7 cellular contexts compared by ENCODE assay signal in genomic region chr4:15703439-15703838, GRCh38. TPM values are rescaled to one million over a fixed set of nuclear protein-coding genes. Genes with fewer than 3 reads are reported as not detected.
DNase-seq lines count a peak whose midpoint lies in the region; ATAC-seq, FAIRE-seq and TF ChIP-seq lines count a peak whose summit lies in the region.

No MANE protein-coding gene starts in this region.

- no peak for TF ChIP-seq EP300 in suprapubic skin (IDR thresholded peaks at IDR 0.05)

- H3K4me3 ChIP-seq in HUES64 (ENCODE audit: low read length) (peak overlapping the region; percentile 57; the same call in 1 of the 2 replicates), astrocyte of the cerebellum (ENCODE audit: low read depth, low read length) (peak overlapping the region; percentile 48), iPS-20b (ENCODE audit: low read length) (peak overlapping the region; percentile 71; the same call in 1 of the 2 replicates), suprapubic skin (peak overlapping the region; percentile 55)

- no peak for FAIRE-seq in GM19239 (lab: Jason Lieb, UNC)

- TF ChIP-seq CTCF in astrocyte of the cerebellum (IDR thresholded peaks at IDR 0.05; ENCODE audit: low read depth, low read length, missing control alignments) (no peak), suprapubic skin (IDR thresholded peaks at IDR 0.05) (no peak)

- ATAC-seq in HG03039 (IDR thresholded peaks at IDR 0.05; ENCODE audit: unreplicated experiment), result no peak

- H3K36me3 ChIP-seq in HUES64 (ENCODE audit: insufficient read depth, low read length) (no peaks in the 10 kb centered on the region), iPS-20b (ENCODE audit: insufficient read depth, low read depth, low read length) (no peaks in the 10 kb centered on the region), suprapubic skin (no peaks in the 10 kb centered on the region)

- DNase-seq in astrocyte of the cerebellum (ENCODE audit: low read depth), result no peak
- no peak for DNase-seq in suprapubic skin (ENCODE audit: low spot score in 2 of 2)
- DNase-seq in NCI-H2227 treated with DMSO at 0.1 percent for 48 hours (lab: John Stamatoyannopoulos, UW), result no peak
- no peak for DNase-seq in GM19239 (ENCODE audit: insufficient read length, low spot score)

- H3K27ac ChIP-seq in HUES64 (ENCODE audit: low read depth, low read length) (no peak overlapping the region), iPS-20b (ENCODE audit: low read length) (no peak overlapping the region), suprapubic skin (peak overlapping the region; percentile 1)

- H3K4me1 ChIP-seq in HUES64 (ENCODE audit: insufficient read depth, low read length) (peaks cover 4% of the 10 kb centered on the region), iPS-20b (ENCODE audit: insufficient read depth, low read length) (no peaks in the 10 kb centered on the region; the same call in 1 of the 2 replicates), suprapubic skin (peaks cover 19% of the 10 kb centered on the region)

- no peaks in the 10 kb centered on the region for H3K9me3 ChIP-seq in HUES64 (ENCODE audit: insufficient read depth, low read depth, low read length)
- no peaks in the 10 kb centered on the region for H3K9me3 ChIP-seq in iPS-20b (ENCODE audit: insufficient read depth, low read depth, low read length)
- H3K9me3 ChIP-seq in suprapubic skin, result no peaks in the 10 kb centered on the region

- H3K9ac ChIP-seq in HUES64 (ENCODE audit: low read depth, low read length) (peak overlapping the region; percentile 61; the same call in 1 of the 2 replicates), iPS-20b (ENCODE audit: low read depth, low read length) (no peak overlapping the region; the same call in 1 of the 2 replicates)

- 93% methylated on average over 11 of the region's 11 CpGs for WGBS in HUES64
- 89% methylated on average over 11 of the region's 11 CpGs for whole genome bisulfite sequencing in suprapubic skin

- in situ Hi-C loops in astrocyte of the cerebellum (cut with HindIII; ENCODE audit: low sequenced_read_pairs), result no loop called here

- H3K27me3 ChIP-seq in HUES64 (ENCODE audit: insufficient read depth, low read length) (peaks cover 7% of the 10 kb centered on the region; the same call in 1 of the 2 replicates), iPS-20b (ENCODE audit: insufficient read depth, low read length) (peaks cover 4% of the 10 kb centered on the region; the same call in 1 of the 2 replicates), suprapubic skin (no peaks in the 10 kb centered on the region)

- no peak for TF ChIP-seq POLR2A in suprapubic skin (IDR thresholded peaks at IDR 0.05)

RNA-seq across cellular contexts. Expression of gene BST1, which starts 0.6 kb away (rescaled TPM):
- polyA plus RNA-seq in HUES64 (2013, experiment 1 of 2), result 0.45 TPM
- polyA plus RNA-seq in HUES64 (2013, experiment 2 of 2), result 0.82 TPM
- 1 to 10 TPM; 2.2 to 8.4 (median 4.0) TPM for total RNA-seq in suprapubic skin

RNA-seq across cellular contexts. Expression of gene FAM200B, which starts 21.8 kb away (rescaled TPM):
- 26.5 TPM for polyA plus RNA-seq in HUES64 (2013, experiment 1 of 2)
- polyA plus RNA-seq in HUES64 (2013, experiment 2 of 2), result 27.7 TPM
- total RNA-seq in suprapubic skin, result 10 to 100 TPM; 18.6 to 39.0 (median 27.5) TPM

RNA-seq across cellular contexts. Expression of gene FBXL5, which starts 48.3 kb away (rescaled TPM):
- polyA plus RNA-seq in HUES64 (2013, experiment 1 of 2), result 47.1 TPM
- 51.2 TPM for polyA plus RNA-seq in HUES64 (2013, experiment 2 of 2)
- total RNA-seq in suprapubic skin, result 100 to 1,000 TPM in 2 of 4 donors, 10 to 100 TPM in 2; 73.2 to 120 (median 93.7) TPM
